ENCODE assay signal across 9 cellular contexts in genomic region chr21:34935452-34935851, GRCh38.
DNase-seq lines count a peak whose midpoint lies in the region; ATAC-seq and TF ChIP-seq lines count a peak whose summit lies in the region.
"Had no signal": no experiment of that assay in that cellular context is flagged by ENCODE, and none has a peak within 500 bp of the region (broad histone marks: within the 10 kb centered on the region; RNA-seq: fewer than 3 reads in every experiment).

No MANE protein-coding gene starts in this region.

- intact Hi-C loops in CD4-positive, alpha-beta T cell (cut with DNase I, micrococcal nuclease), result loop anchor here (2.0 to 5.0 kb wide), 4 partner anchors 37 to 113 kb away; partner anchors contain the start of gene RUNX1 (in 1 of the 2)
- intact Hi-C loops in activated T-helper 1 cell treated with anti-CD3 and anti-CD28 coated beads, Interleukin-12 subunit alpha, Interleukin-12 subunit beta, Interleukin-2, Interleukin-4 antibody, amounts not matched to agents 30 ng/mL and 10 ng/mL and 1 ng/mL, durations not matched to agents 14 hours and 24 hours and 36 hours (cut with micrococcal nuclease), result loop anchor here (1.0 to 2.0 kb wide), 3 partner anchors 32 to 91 kb away; no protein-coding TSS in a partner anchor
- intact Hi-C loops in thyroid gland (cut with DNase I), result no loop called here

- H3K36me3 ChIP-seq in mesenchymal stem cell (ENCODE audit: control insufficient read depth in 1 of 2, insufficient read depth in 2 of 2, low read depth in 1 of 2, low read length in 2 of 2) (no peaks in the 10 kb centered on the region), thyroid gland (no peaks in the 10 kb centered on the region)

- H3K4me1 ChIP-seq in mesenchymal stem cell (ENCODE audit: control insufficient read depth, insufficient read depth, low read depth, low read length) (peaks cover 6% of the 10 kb centered on the region), thyroid gland (no peaks in the 10 kb centered on the region)

- POLR2A ChIA-PET in CD4-positive, alpha-beta T cell (lab: Charles Lee), result interaction anchor here (0.6 to 5.3 kb wide), 13 partner anchors 8 to 117 kb away, joined by 3 to 31 read pairs (median 6); no protein-coding TSS in a partner anchor

- H3K4ac ChIP-seq in mesenchymal stem cell (ENCODE audit: low read depth in 1 of 2, low read length in 2 of 2), result no peak overlapping the region

- no peak overlapping the region for H3K23ac ChIP-seq in mesenchymal stem cell (ENCODE audit: low read length in 2 of 2)

- ATAC-seq in CD4-positive, alpha-beta T cell (ENCODE audit: poor library complexity), result no peak
- no peak for ATAC-seq in GM18858 (IDR thresholded peaks at IDR 0.05; ENCODE audit: unreplicated experiment)

- WGBS in mesenchymal stem cell, result 100% methylated on average over 1 of the region's 1 CpG
- 96% methylated on average over 1 of the region's 1 CpG for WGBS in thyroid gland, 2 donors

- no peak overlapping the region for H3K4me2 ChIP-seq in mesenchymal stem cell (ENCODE audit: low read length, poor library complexity, severe bottlenecking)

- H2BK12ac ChIP-seq in mesenchymal stem cell (ENCODE audit: low read length in 2 of 2), result no peak overlapping the region

- H3K4me1 Mint-ChIP-seq in CD4-positive, alpha-beta T cell (ENCODE audit: low read depth), result peaks cover 95% of the 10 kb centered on the region
- peaks cover 90% of the 10 kb centered on the region for H3K4me1 Mint-ChIP-seq in activated T-helper 1 cell treated with anti-CD3 and anti-CD28 coated beads, Interleukin-12 subunit alpha, Interleukin-12 subunit beta, Interleukin-2, Interleukin-4 antibody, amounts not matched to agents 30 ng/mL and 10 ng/mL and 1 ng/mL, durations not matched to agents 14 hours and 24 hours and 36 hours (ENCODE audit: low read depth)

- H3K27me3 Mint-ChIP-seq in CD4-positive, alpha-beta T cell, result no peaks in the 10 kb centered on the region
- no peaks in the 10 kb centered on the region for H3K27me3 Mint-ChIP-seq in activated T-helper 1 cell treated with anti-CD3 and anti-CD28 coated beads, Interleukin-12 subunit alpha, Interleukin-12 subunit beta, Interleukin-2, Interleukin-4 antibody, amounts not matched to agents 30 ng/mL and 10 ng/mL and 1 ng/mL, durations not matched to agents 14 hours and 24 hours and 36 hours (ENCODE audit: insufficient read depth)

- CTCF ChIA-PET in CD4-positive, alpha-beta T cell (lab: Charles Lee), result interaction anchor here (0.7 to 2.8 kb wide), 9 partner anchors 9 to 116 kb away, joined by 3 to 12 read pairs (median 6); no protein-coding TSS in a partner anchor

- peak overlapping the region; percentile 86 for H3K4me3 Mint-ChIP-seq in CD4-positive, alpha-beta T cell
- peak overlapping the region; percentile 60 for H3K4me3 Mint-ChIP-seq in activated T-helper 1 cell treated with anti-CD3 and anti-CD28 coated beads, Interleukin-12 subunit alpha, Interleukin-12 subunit beta, Interleukin-2, Interleukin-4 antibody, amounts not matched to agents 30 ng/mL and 10 ng/mL and 1 ng/mL, durations not matched to agents 14 hours and 24 hours and 36 hours

- H3K27ac ChIP-seq in CD4-positive, alpha-beta T cell (ENCODE audit: low read depth, low read length), result peak overlapping the region; percentile 55
- H3K27ac ChIP-seq in mesenchymal stem cell (ENCODE audit: low read length, poor library complexity, severe bottlenecking) (no peak overlapping the region), thyroid gland (no peak overlapping the region)

- H4K8ac ChIP-seq in mesenchymal stem cell (ENCODE audit: low read length), result no peak overlapping the region

- no peak overlapping the region for H3K18ac ChIP-seq in mesenchymal stem cell (ENCODE audit: low read depth in 1 of 2, low read length in 2 of 2)

- no peak overlapping the region for H4K91ac ChIP-seq in mesenchymal stem cell (ENCODE audit: low read length)

- H3K27ac Mint-ChIP-seq in CD4-positive, alpha-beta T cell, result peak overlapping the region; percentile 99
- H3K27ac Mint-ChIP-seq in activated T-helper 1 cell treated with anti-CD3 and anti-CD28 coated beads, Interleukin-12 subunit alpha, Interleukin-12 subunit beta, Interleukin-2, Interleukin-4 antibody, amounts not matched to agents 30 ng/mL and 10 ng/mL and 1 ng/mL, durations not matched to agents 14 hours and 24 hours and 36 hours, result peak overlapping the region; percentile 95

- no peak overlapping the region for H3K14ac ChIP-seq in mesenchymal stem cell (ENCODE audit: low read length in 2 of 2)

- H2BK120ac ChIP-seq in mesenchymal stem cell (ENCODE audit: low read depth, low read length), result no peak overlapping the region

- no peak overlapping the region for H2AFZ ChIP-seq in mesenchymal stem cell (ENCODE audit: low read depth, low read length)

- H3K9me3 ChIP-seq in CD4-positive, alpha-beta T cell (ENCODE audit: control insufficient read depth, low read length), result no peaks in the 10 kb centered on the region
- no peaks in the 10 kb centered on the region for H3K9me3 ChIP-seq in mesenchymal stem cell (ENCODE audit: control insufficient read depth, low read length)
- H3K9me3 ChIP-seq in thyroid gland, result no peaks in the 10 kb centered on the region

- no peak overlapping the region for H2BK15ac ChIP-seq in mesenchymal stem cell (ENCODE audit: low read depth, poor library complexity, severe bottlenecking)

- H3K9me3 Mint-ChIP-seq in CD4-positive, alpha-beta T cell, result no peaks in the 10 kb centered on the region
- peaks cover 6% of the 10 kb centered on the region for H3K9me3 Mint-ChIP-seq in activated T-helper 1 cell treated with anti-CD3 and anti-CD28 coated beads, Interleukin-12 subunit alpha, Interleukin-12 subunit beta, Interleukin-2, Interleukin-4 antibody, amounts not matched to agents 30 ng/mL and 10 ng/mL and 1 ng/mL, durations not matched to agents 14 hours and 24 hours and 36 hours

- H3K4me3 ChIP-seq in mesenchymal stem cell (ENCODE audit: insufficient read depth in 1 of 2, low read depth in 1 of 2, low read length in 2 of 2) (no peak overlapping the region), thyroid gland (replicated peaks in 1 of 3) (no peak overlapping the region)

- TF ChIP-seq POLR2A in erythroblast (IDR thresholded peaks at IDR 0.05; ENCODE audit: low read length) (no peak), thyroid gland (IDR thresholded peaks at IDR 0.05) (no peak)

- no peaks in the 10 kb centered on the region for H3K79me1 ChIP-seq in mesenchymal stem cell (replicated peaks; ENCODE audit: low read length, poor library complexity, severe bottlenecking)

- no peak overlapping the region for H3K9ac ChIP-seq in mesenchymal stem cell (ENCODE audit: low read length)

- DNase-seq in CD4-positive, alpha-beta T cell, result no peak
- peak; percentile 16 for DNase-seq in HCEC 1CT
- DNase-seq in activated T-helper 1 cell treated with anti-CD3 and anti-CD28 coated beads, Interleukin-12 subunit alpha, Interleukin-12 subunit beta, Interleukin-2, Interleukin-4 antibody, amounts not matched to agents 30 ng/mL and 10 ng/mL and 1 ng/mL, durations not matched to agents 14 hours and 24 hours and 36 hours (ENCODE audit: low spot score), result no peak
- peak; percentile 28 for DNase-seq in mesenchymal stem cell
- DNase-seq in erythroblast (lab: John Stamatoyannopoulos, UW), result no peak
- no peak for DNase-seq in thyroid gland
- DNase-seq: NCI-H226, Right ventricle myocardium superior had no signal

- peaks cover 3% of the 10 kb centered on the region for H3K36me3 Mint-ChIP-seq in CD4-positive, alpha-beta T cell (ENCODE audit: low read depth)
- H3K36me3 Mint-ChIP-seq in activated T-helper 1 cell treated with anti-CD3 and anti-CD28 coated beads, Interleukin-12 subunit alpha, Interleukin-12 subunit beta, Interleukin-2, Interleukin-4 antibody, amounts not matched to agents 30 ng/mL and 10 ng/mL and 1 ng/mL, durations not matched to agents 14 hours and 24 hours and 36 hours (ENCODE audit: low read depth), result peaks cover 15% of the 10 kb centered on the region

- no peak overlapping the region for H2AK5ac ChIP-seq in mesenchymal stem cell (ENCODE audit: low read length, severe bottlenecking)

- no peaks in the 10 kb centered on the region for H3K27me3 ChIP-seq in CD4-positive, alpha-beta T cell (ENCODE audit: control insufficient read depth, insufficient read depth, low read length)
- H3K27me3 ChIP-seq in mesenchymal stem cell (ENCODE audit: control insufficient read depth in 1 of 2, insufficient read depth in 1 of 2, low read length in 2 of 2) (no peaks in the 10 kb centered on the region), thyroid gland (no peaks in the 10 kb centered on the region)

- no peak overlapping the region for H2BK5ac ChIP-seq in mesenchymal stem cell (ENCODE audit: low read depth, low read length, poor library complexity, severe bottlenecking)

- no peak for TF ChIP-seq CTCF in CD4-positive, alpha-beta T cell (IDR thresholded peaks at IDR 0.05)
- no peak for TF ChIP-seq CTCF in thyroid gland (IDR thresholded peaks at IDR 0.05)

Comparison
In these comparisons a context has a peak if more than half of its experiments do, and no peak if none do; other contexts are left out.
1. DNase-seq: peak in HCEC 1CT (single experiment) and mesenchymal stem cell (single experiment); none in CD4-positive, alpha-beta T cell (0 of 10), activated T-helper 1 cell treated with anti-CD3 and anti-CD28 coated beads, Interleukin-12 subunit alpha, Interleukin-12 subunit beta, Interleukin-2, Interleukin-4 antibody, amounts not matched to agents 30 ng/mL and 10 ng/mL and 1 ng/mL, durations not matched to agents 14 hours and 24 hours and 36 hours (single experiment), erythroblast (0 of 2) and thyroid gland (0 of 2).